In genomic region chr16:87463722-87464690, GRCh38 we compare ENCODE assay signal across 10 cellular contexts. TPM values are rescaled to one million over a fixed set of nuclear protein-coding genes. Genes with fewer than 3 reads are reported as not detected.
DNase-seq lines count a peak whose midpoint lies in the region; ATAC-seq and TF ChIP-seq lines count a peak whose summit lies in the region.
"Had no signal": no experiment of that assay in that cellular context is flagged by ENCODE, and none has a peak within 500 bp of the region (broad histone marks: within the 10 kb centered on the region; RNA-seq: fewer than 3 reads in every experiment).

No MANE protein-coding gene starts in this region.

- 61 to 66% methylated on average over 22 of the region's 22 CpGs for WGBS in thyroid gland, 2 donors

- TF ChIP-seq POLR2A in thyroid gland (IDR thresholded peaks at IDR 0.05) = no peak

- H3K36me3 ChIP-seq in colonic mucosa (peaks cover 4% of the 10 kb centered on the region), mucosa of stomach (ENCODE audit: control insufficient read depth, insufficient read depth, low read length) (no peaks in the 10 kb centered on the region), thyroid gland (no peaks in the 10 kb centered on the region)

- H3K27ac ChIP-seq in colonic mucosa = peak overlapping the region; percentile 83
- H3K27ac ChIP-seq in thyroid gland = peak overlapping the region; percentile 89 to 99 (median 98)
- H3K27ac ChIP-seq: 22Rv1, VCaP had no signal

- no peak for ATAC-seq in HG02798 (IDR thresholded peaks at IDR 0.05; ENCODE audit: poor library complexity, unreplicated experiment)

- H3K9ac ChIP-seq in colonic mucosa (ENCODE audit: low read depth in 2 of 2, low read length in 2 of 2) = peak overlapping the region in 1 of 2 donors; percentile 83
- H3K9ac ChIP-seq in mucosa of stomach (ENCODE audit: low read length) = peak overlapping the region; percentile 42

- H3K4me1 ChIP-seq in colonic mucosa = peaks cover 26% of the 10 kb centered on the region
- H3K4me1 ChIP-seq in mucosa of stomach (ENCODE audit: control insufficient read depth, insufficient read depth, low read length) = peaks cover 23% of the 10 kb centered on the region
- peaks cover 63 to 87% of the 10 kb centered on the region in 2 donors for H3K4me1 ChIP-seq in thyroid gland

- H3K4me3 ChIP-seq in colonic mucosa (no peak overlapping the region), mucosa of stomach (ENCODE audit: low read length) (no peak overlapping the region), thyroid gland (replicated peaks in 1 of 3) (no peak overlapping the region)

- peak; percentile 33 for DNase-seq in SIG-M5 treated with dmso at 0.1 percent for 504 hours (lab: John Stamatoyannopoulos, UW; ENCODE audit: unreplicated experiment)
- DNase-seq in SIG-M5 (lab: John Stamatoyannopoulos, UW) = no peak
- peak; percentile 47 for DNase-seq in SW480 (ENCODE audit: low spot score)
- DNase-seq in colonic mucosa = no peak
- DNase-seq in thyroid gland = peak; percentile 38 to 45
- DNase-seq in NCI-H1048 (lab: John Stamatoyannopoulos, UW) = no peak

- H3K27me3 ChIP-seq in colonic mucosa (no peaks in the 10 kb centered on the region), mucosa of stomach (ENCODE audit: control insufficient read depth, insufficient read depth, low read length) (no peaks in the 10 kb centered on the region), thyroid gland (no peaks in the 10 kb centered on the region)

- H3K9me3 ChIP-seq in colonic mucosa = no peaks in the 10 kb centered on the region
- H3K9me3 ChIP-seq in mucosa of stomach (ENCODE audit: control insufficient read depth, low read length) = no peaks in the 10 kb centered on the region
- H3K9me3 ChIP-seq in thyroid gland = no peaks in the 10 kb centered on the region

- intact Hi-C loops in colonic mucosa (cut with DNase I) = no loop called here
- intact Hi-C loops in thyroid gland (cut with DNase I) = no loop called here

- TF ChIP-seq CTCF in colonic mucosa (IDR thresholded peaks at IDR 0.05) (no peak), thyroid gland (IDR thresholded peaks at IDR 0.05) (no peak)

RNA-seq across cellular contexts. Expression of gene ZCCHC14, which starts 28.8 kb away (rescaled TPM):
- total RNA-seq in colonic mucosa = 10 to 100 TPM; 24.5 to 24.6 TPM
- total RNA-seq in thyroid gland = 10 to 100 TPM; 23.0 to 70.0 (median 27.6) TPM

Comparison
In these comparisons a context has a peak if more than half of its experiments do, and no peak if none do; other contexts are left out.
1. DNase-seq: peak in SIG-M5 treated with dmso at 0.1 percent for 504 hours (single experiment), SW480 (single experiment) and thyroid gland (2 of 2); none in SIG-M5 (single experiment), colonic mucosa (single experiment) and NCI-H1048 (single experiment).